In the genomic region with DNA sequence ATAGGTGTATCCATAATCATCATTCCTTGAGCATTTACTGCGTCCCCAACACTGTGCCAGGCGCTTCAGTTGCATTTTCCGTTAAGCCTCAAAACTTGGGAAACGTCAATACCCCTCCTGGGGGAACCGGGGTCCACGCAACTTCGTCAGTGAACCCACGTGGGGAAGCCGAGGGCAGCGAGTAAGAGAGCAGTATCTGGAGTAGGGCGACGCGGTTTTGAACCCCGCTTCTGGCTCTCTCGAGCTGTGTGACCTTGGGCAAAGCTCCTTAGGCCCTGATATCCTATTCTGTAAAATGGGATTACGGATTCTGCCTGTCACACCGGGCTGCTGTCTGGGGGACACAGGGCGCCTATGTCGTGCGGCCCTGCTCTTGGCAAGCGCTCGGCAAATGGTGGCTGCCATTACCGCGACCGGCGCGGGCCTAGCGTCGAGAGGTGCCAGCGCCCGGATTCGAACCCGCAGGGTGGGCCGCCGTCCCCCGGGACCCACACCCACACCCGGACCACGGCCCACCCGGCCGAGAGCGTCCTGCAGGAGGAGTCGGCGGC, we compare ENCODE assay signal across 8 cellular contexts. TPM values are rescaled to one million over a fixed set of nuclear protein-coding genes. Genes with fewer than 3 reads are reported as not detected.
A peak's percentile ranks its signal among the peaks of the same experiment; 100 is the strongest.
DNase-seq lines count a peak whose midpoint lies in the region; ATAC-seq and TF ChIP-seq lines count a peak whose summit lies in the region.

No MANE protein-coding gene starts in this region.

- peak overlapping the region; percentile 73 for H3K9ac ChIP-seq in rectal smooth muscle tissue (ENCODE audit: low read length)

- DNase-seq in BE2C, result peak; percentile 68
- no peak for DNase-seq in RWPE2 (ENCODE audit: low spot score)
- DNase-seq in fibroblast of peridontal ligament (ENCODE audit: extremely low read depth), result peak; percentile 17
- DNase-seq in stimulated activated CD4-positive, alpha-beta T cell treated with anti-CD3 and anti-CD28 coated beads, Interleukin-4, amount 100 ng/mL, for 24 hours, result no peak
- no peak for DNase-seq in kidney glomerular epithelial cell (lab: John Stamatoyannopoulos, UW)

- H3K27me3 ChIP-seq in BE2C (no peaks in the 10 kb centered on the region), RWPE2 (ENCODE audit: insufficient read depth, poor library complexity, severe bottlenecking) (no peaks in the 10 kb centered on the region), rectal smooth muscle tissue (ENCODE audit: control insufficient read depth, insufficient read depth, low read length) (no peaks in the 10 kb centered on the region)

- no peaks in the 10 kb centered on the region; the same call in none of the 2 replicates for H3K4me1 ChIP-seq in BE2C
- peaks cover 11% of the 10 kb centered on the region for H3K4me1 ChIP-seq in RWPE2 (ENCODE audit: insufficient read depth, poor library complexity, severe bottlenecking)
- H3K4me1 ChIP-seq in rectal smooth muscle tissue (ENCODE audit: control insufficient read depth, insufficient read depth, low read length), result peaks cover 20% of the 10 kb centered on the region

- H3K4me3 ChIP-seq in BE2C (ENCODE audit: low read depth, low read length), result peak overlapping the region; percentile 78
- peak overlapping the region; percentile 80 for H3K4me3 ChIP-seq in RWPE2 (ENCODE audit: severe bottlenecking)
- peak overlapping the region; percentile 79 for H3K4me3 ChIP-seq in rectal smooth muscle tissue (ENCODE audit: low read length)

- H3K27ac ChIP-seq in RWPE2 (ENCODE audit: poor library complexity, severe bottlenecking) (peak overlapping the region; percentile 52), rectal smooth muscle tissue (ENCODE audit: low read depth, low read length) (peak overlapping the region; percentile 90)

- ATAC-seq in GM19395 (IDR thresholded peaks at IDR 0.05; ENCODE audit: unreplicated experiment) (peak; percentile 4), RWPE2 (ENCODE audit: low read depth) (no peak; the same call in 2 of the 3 replicates), HG03521 (IDR thresholded peaks at IDR 0.05; ENCODE audit: unreplicated experiment) (no peak)

- TF ChIP-seq CTCF in BE2C (IDR thresholded peaks at IDR 0.05; ENCODE audit: low read depth, low read length) (no peak), RWPE2 (IDR thresholded peaks at IDR 0.05; ENCODE audit: poor library complexity, severe bottlenecking) (peak; percentile 5)

- H3K9me3 ChIP-seq in BE2C (no peaks in the 10 kb centered on the region), RWPE2 (ENCODE audit: severe bottlenecking) (no peaks in the 10 kb centered on the region)

- H3K36me3 ChIP-seq in BE2C, result peaks cover 45% of the 10 kb centered on the region
- peaks cover 47% of the 10 kb centered on the region for H3K36me3 ChIP-seq in RWPE2 (ENCODE audit: low read depth)
- H3K36me3 ChIP-seq in rectal smooth muscle tissue (ENCODE audit: control insufficient read depth, insufficient read depth, low read length), result peaks cover 16% of the 10 kb centered on the region

RNA-seq across cellular contexts. Expression of a gene that starts 0.6 kb away (rescaled TPM):
- 101 TPM for polyA plus RNA-seq in BE2C (2012; ENCODE audit: insufficient read depth, insufficient read length, low read depth)

Comparison
In these comparisons a context has a peak if more than half of its experiments do, and no peak if none do; other contexts are left out.
1. DNase-seq: peak in BE2C (single experiment) and fibroblast of peridontal ligament (single experiment); none in RWPE2 (single experiment), stimulated activated CD4-positive, alpha-beta T cell treated with anti-CD3 and anti-CD28 coated beads, Interleukin-4, amount 100 ng/mL, for 24 hours (single experiment) and kidney glomerular epithelial cell (single experiment).
2. Peak in every context shown above with its lines, with median percentiles within 50 percentile points of each other: H3K4me3 ChIP-seq.